7 cellular contexts compared by ENCODE assay signal in genomic region chr12:88720231-88720630, GRCh38.
"Had no signal": no experiment of that assay in that cellular context is flagged by ENCODE, and none has a peak within 500 bp of the region (broad histone marks: within the 10 kb centered on the region; RNA-seq: fewer than 3 reads in every experiment).

No MANE protein-coding gene starts in this region.

- FAIRE-seq: HepG2 had no signal

- H3K9me3 ChIP-seq: HAP-1 had no signal

- H3K9ac ChIP-seq: GM23248 had no signal

- H2AFZ ChIP-seq: GM23248 had no signal

- H3K27ac ChIP-seq: GM23248, HL-60 had no signal

- DNase-seq: GM23248, GOT3, H7, HFFc6 had no signal

- H3K36me3 ChIP-seq: HAP-1 had no signal

- H3K4me3 ChIP-seq: GM23248, HAP-1 had no signal
